In genomic region chr15:68631621-68632051, GRCh38 we compare ENCODE assay signal across 12 cellular contexts. TPM values are rescaled to one million over a fixed set of nuclear protein-coding genes. Genes with fewer than 3 reads are reported as not detected.
DNase-seq lines count a peak whose midpoint lies in the region; TF ChIP-seq lines count a peak whose summit lies in the region.
"Had no signal": no experiment of that assay in that cellular context is flagged by ENCODE, and none has a peak within 500 bp of the region (broad histone marks: within the 10 kb centered on the region; RNA-seq: fewer than 3 reads in every experiment).

No MANE protein-coding gene starts in this region.

- H3K36me3 ChIP-seq in BLaER1 treated with 17β-estradiol and CSF1 and Interleukin-3, amounts not matched to agents 10 nM and 100 nM = no peaks in the 10 kb centered on the region
- H3K36me3 ChIP-seq in Peyer's patch (no peaks in the 10 kb centered on the region), esophagus squamous epithelium (no peaks in the 10 kb centered on the region)

- intact Hi-C loops in esophagus squamous epithelium (cut with DNase I) = no loop called here

- peaks cover 59 to 60% (median 60%) of the 10 kb centered on the region in 3 donors for H3K4me1 Mint-ChIP-seq in IgD-negative memory B cell

- H3K4me1 ChIP-seq in BLaER1 treated with 17β-estradiol and CSF1 and Interleukin-3, amounts not matched to agents 10 nM and 100 nM = peaks cover 61 to 100% (median 100%) of the 10 kb centered on the region in 10 experiments
- H3K4me1 ChIP-seq in Peyer's patch = no peaks in the 10 kb centered on the region
- H3K4me1 ChIP-seq in esophagus squamous epithelium = peaks cover 0 to 23% (median 6%) of the 10 kb centered on the region in 3 donors

- no peak overlapping the region for H3K4me3 ChIP-seq in BLaER1 treated with 17β-estradiol and CSF1 and Interleukin-3, amounts not matched to agents 10 nM and 100 nM
- H3K4me3 ChIP-seq in Peyer's patch (no peak overlapping the region), esophagus squamous epithelium (no peak overlapping the region)

- TF ChIP-seq CTCF in Peyer's patch (IDR thresholded peaks at IDR 0.05) = no peak
- TF ChIP-seq CTCF in GM13977 (IDR thresholded peaks at IDR 0.05; ENCODE audit: extremely low read depth, insufficient read depth, missing control alignments) = no peak
- no peak for TF ChIP-seq CTCF in esophagus squamous epithelium (IDR thresholded peaks at IDR 0.05)

- peaks cover 0 to 12% (median 0%) of the 10 kb centered on the region in 11 experiments; a peak in 4 of 22 replicates for H4K20me1 ChIP-seq in BLaER1 treated with 17β-estradiol and CSF1 and Interleukin-3, amounts not matched to agents 10 nM and 100 nM

- H3K27ac Mint-ChIP-seq in IgD-negative memory B cell = peak overlapping the region; percentile 75 to 90 (median 88)

- peak overlapping the region in 3 of 11 experiments; percentile 26 to 50 (median 37); a peak in 3 of 22 replicates for H3K27ac ChIP-seq in BLaER1 treated with 17β-estradiol and CSF1 and Interleukin-3, amounts not matched to agents 10 nM and 100 nM
- peak overlapping the region in 1 of 4 donors; percentile 33 for H3K27ac ChIP-seq in Peyer's patch
- no peak overlapping the region for H3K27ac ChIP-seq in esophagus squamous epithelium
- H3K27ac ChIP-seq: epithelial cell of prostate, VCaP had no signal

- no peaks in the 10 kb centered on the region for H3K9me3 Mint-ChIP-seq in IgD-negative memory B cell

- peak overlapping the region; percentile 9 to 95 (median 82); a peak in 20 of 22 replicates for H3K4me2 ChIP-seq in BLaER1 treated with 17β-estradiol and CSF1 and Interleukin-3, amounts not matched to agents 10 nM and 100 nM

- no peak for TF ChIP-seq POLR2A in Peyer's patch (IDR thresholded peaks at IDR 0.05)
- TF ChIP-seq POLR2A in esophagus squamous epithelium (IDR thresholded peaks at IDR 0.05) = no peak

- 0 out of 22 replicates have a peak overlapping the region, but pooled peaks of 2 of the 11 experiments have one; percentile 4 to 51 for H3K9ac ChIP-seq in BLaER1 treated with 17β-estradiol and CSF1 and Interleukin-3, amounts not matched to agents 10 nM and 100 nM

- in situ Hi-C loops in GM13977 (cut with MboI; ENCODE audit: low pct_unique_long_range_greater_than_20kb, low sequenced_read_pairs, unreplicated experiment) = no loop called here

- H3K27me3 ChIP-seq in BLaER1 treated with 17β-estradiol and CSF1 and Interleukin-3, amounts not matched to agents 10 nM and 100 nM = peaks cover 0 to 22% (median 0%) of the 10 kb centered on the region in 11 experiments; a peak in 3 of 22 replicates
- H3K27me3 ChIP-seq in Peyer's patch (no peaks in the 10 kb centered on the region), esophagus squamous epithelium (peaks cover 0 to 37% (median 0%) of the 10 kb centered on the region in 4 donors)

- H3K36me3 Mint-ChIP-seq in IgD-negative memory B cell = peaks cover 4% of the 10 kb centered on the region

- peak overlapping the region in 3 of 4 donors; percentile 76 to 88 (median 78) for H3K4me3 Mint-ChIP-seq in IgD-negative memory B cell

- peaks cover 27% of the 10 kb centered on the region for H3K27me3 Mint-ChIP-seq in IgD-negative memory B cell

- DNase-seq in Peyer's patch = peak; percentile 23 to 74 (median 66)
- DNase-seq in iPS-NIHi7 (ENCODE audit: extremely low spot score) = peak; percentile 79
- DNase-seq in GM13977 (ENCODE audit: low spot score) = no peak
- DNase-seq in esophagus squamous epithelium (lab: John Stamatoyannopoulos, UW) = no peak
- no peak for DNase-seq in putamen (ENCODE audit: low spot score)
- DNase-seq in activated gamma-delta T cell (lab: John Stamatoyannopoulos, UW) = no peak
- DNase-seq: SHP77 treated with DMSO at 0.1 percent for 48 hours, small intestine had no signal

- 20 to 81% methylated on average over 1 to 3 of the region's 6 CpGs for WGBS in esophagus squamous epithelium, 2 donors

- H3K9me3 ChIP-seq in BLaER1 treated with 17β-estradiol and CSF1 and Interleukin-3, amounts not matched to agents 10 nM and 100 nM (replicated peaks in 1 of 11) = no peaks in the 10 kb centered on the region
- no peaks in the 10 kb centered on the region for H3K9me3 ChIP-seq in Peyer's patch
- no peaks in the 10 kb centered on the region for H3K9me3 ChIP-seq in esophagus squamous epithelium

RNA-seq across cellular contexts. Expression of gene CORO2B, which starts 52.8 kb away (rescaled TPM):
- 0.94 TPM for polyA plus RNA-seq in IgD-negative memory B cell
- total RNA-seq in Peyer's patch (1 to 10 TPM in 3 of 4 donors, under 1 TPM in 1; 0.70 to 9.1 (median 1.7) TPM), esophagus squamous epithelium (1 to 10 TPM in 1 of 4 donors, under 1 TPM in 2, not detected in 1; 0.19 to 2.3 (median 0.22) TPM)

Comparison
In these comparisons a context has a peak if more than half of its experiments do, and no peak if none do; other contexts are left out.
1. DNase-seq: peak in Peyer's patch (3 of 3) and iPS-NIHi7 (single experiment); none in GM13977 (single experiment), esophagus squamous epithelium (single experiment), putamen (single experiment) and activated gamma-delta T cell (single experiment).